4 cellular contexts compared by ENCODE assay signal in the genomic region with DNA sequence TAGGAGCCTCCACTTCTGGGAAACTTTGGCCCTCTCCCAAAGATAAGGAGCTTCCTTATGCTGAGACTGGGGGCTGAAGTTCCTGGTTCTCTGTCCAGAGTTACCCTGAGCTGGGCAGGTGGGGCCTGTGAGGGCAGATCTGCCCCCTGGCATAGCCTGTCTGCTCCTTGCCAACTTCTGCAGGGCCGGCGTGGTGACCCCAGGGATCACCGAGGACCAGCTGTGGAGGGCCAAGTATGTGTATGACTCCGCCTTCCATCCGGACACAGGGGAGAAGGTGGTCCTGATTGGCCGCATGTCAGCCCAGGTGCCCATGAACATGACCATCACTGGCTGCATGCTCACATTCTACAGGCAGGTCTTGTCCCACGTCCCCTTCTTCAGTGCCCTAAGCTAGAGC.
"Had no signal": no experiment of that assay in that cellular context is flagged by ENCODE, and none has a peak within 500 bp of the region (broad histone marks: within the 10 kb centered on the region; RNA-seq: fewer than 3 reads in every experiment).

No MANE protein-coding gene starts in this region.

- H3K9me3 Mint-ChIP-seq: GM23338 had no signal

- H3K27ac Mint-ChIP-seq: GM23338 had no signal

- H3K4me2 ChIP-seq: GM23338 had no signal

- H2AFZ ChIP-seq: GM23338 had no signal

- H3K4me3 Mint-ChIP-seq: GM23338 had no signal

- DNase-seq: HCEC 1CT, IMR-90 had no signal

- H3K4me3 ChIP-seq: GM23338, K562 had no signal
